In the genomic region with DNA sequence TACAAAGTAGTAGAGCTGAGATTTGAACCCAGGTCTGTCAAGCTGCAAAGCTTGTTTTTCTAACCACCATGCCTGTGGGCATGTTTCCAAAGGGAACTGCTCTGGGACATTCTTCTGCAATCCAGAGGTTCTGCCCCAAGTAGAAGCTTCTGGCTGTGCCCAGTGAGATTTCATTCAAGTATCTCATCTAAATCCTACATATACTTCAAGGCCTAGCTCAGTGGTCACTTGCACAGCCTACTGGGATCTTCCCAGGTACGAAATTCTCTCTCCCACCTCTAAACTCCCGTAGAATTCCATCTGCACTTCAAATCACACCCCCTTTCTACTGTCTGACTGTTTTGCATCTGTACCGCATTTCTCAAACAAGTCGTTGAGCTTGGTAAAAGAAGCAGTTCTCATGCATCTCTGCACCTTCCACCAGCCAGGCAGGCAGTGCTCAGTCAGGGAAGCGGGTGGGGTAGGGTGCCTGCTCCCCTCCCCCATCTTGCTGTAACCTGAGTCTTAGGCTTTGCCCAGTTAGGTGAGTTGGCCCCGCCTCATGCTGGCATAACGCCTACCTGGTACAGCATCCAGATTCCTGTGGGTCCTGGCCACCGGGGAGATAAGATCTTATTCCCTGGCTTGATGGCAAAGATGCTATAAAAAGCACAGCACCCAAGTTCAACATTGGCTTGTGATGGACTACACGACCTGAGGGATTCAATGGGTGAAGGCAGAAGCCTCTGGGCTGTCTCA, we compare ENCODE assay signal across 14 cellular contexts. TPM values are rescaled to one million over a fixed set of nuclear protein-coding genes. Genes with fewer than 3 reads are reported as not detected.
DNase-seq lines count a peak whose midpoint lies in the region; ATAC-seq lines count a peak whose summit lies in the region.
"Had no signal": no experiment of that assay in that cellular context is flagged by ENCODE, and none has a peak within 500 bp of the region (broad histone marks: within the 10 kb centered on the region; RNA-seq: fewer than 3 reads in every experiment).

No MANE protein-coding gene starts in this region.

- H3K9me3 ChIP-seq in iPS-15b (ENCODE audit: control insufficient read depth, insufficient read depth, low read length), result no peaks in the 10 kb centered on the region

- H3K4me1 ChIP-seq in iPS-15b (ENCODE audit: control insufficient read depth, insufficient read depth, low read length), result peaks cover 24% of the 10 kb centered on the region

- no peaks in the 10 kb centered on the region for H3K27me3 Mint-ChIP-seq in activated CD4-positive, alpha-beta T cell treated with anti-CD3 and anti-CD28 coated beads, Interleukin-2, amount 10 ng/mL, durations not matched to agents 7 days and 5 days
- H3K27me3 Mint-ChIP-seq: activated CD4-positive, alpha-beta memory T cell treated with anti-CD3 and anti-CD28 coated beads for 36 hours; effector memory CD8-positive, alpha-beta T cell had no signal

- peaks cover 49% of the 10 kb centered on the region for H3K4me1 Mint-ChIP-seq in stimulated activated effector memory CD8-positive, alpha-beta T cell treated with anti-CD3 and anti-CD28 coated beads, Interleukin-12 subunit alpha, Interleukin-12 subunit beta, amount 100 ng/mL, for 72 hours
- H3K4me1 Mint-ChIP-seq in activated CD4-positive, alpha-beta T cell treated with anti-CD3 and anti-CD28 coated beads, Interleukin-2, amount 10 ng/mL, durations not matched to agents 7 days and 5 days, result peaks cover 57% of the 10 kb centered on the region

- peaks cover 17% of the 10 kb centered on the region for H3K36me3 Mint-ChIP-seq in stimulated activated effector memory CD8-positive, alpha-beta T cell treated with anti-CD3 and anti-CD28 coated beads, Interleukin-12 subunit alpha, Interleukin-12 subunit beta, amount 100 ng/mL, for 72 hours
- H3K36me3 Mint-ChIP-seq in activated CD4-positive, alpha-beta T cell treated with anti-CD3 and anti-CD28 coated beads, Interleukin-2, amount 10 ng/mL, durations not matched to agents 7 days and 5 days (ENCODE audit: low read depth), result peaks cover 10% of the 10 kb centered on the region

- no peak for ATAC-seq in stimulated activated effector memory CD8-positive, alpha-beta T cell treated with anti-CD3 and anti-CD28 coated beads, Interleukin-12 subunit alpha, Interleukin-12 subunit beta, amount 100 ng/mL, for 72 hours
- no peak for ATAC-seq in HG03521 (IDR thresholded peaks at IDR 0.05; ENCODE audit: unreplicated experiment)
- no peak for ATAC-seq in activated CD4-positive, CD25-positive, alpha-beta regulatory T cell treated with anti-CD3 and anti-CD28 coated beads, Interleukin-2, amount 50 U/mL, for 24 hours
- ATAC-seq: effector memory CD8-positive, alpha-beta T cell had no signal

- no peaks in the 10 kb centered on the region for H3K36me3 ChIP-seq in iPS-15b (ENCODE audit: control insufficient read depth, insufficient read depth, low read length)

- H3K27ac Mint-ChIP-seq in stimulated activated effector memory CD8-positive, alpha-beta T cell treated with anti-CD3 and anti-CD28 coated beads, Interleukin-12 subunit alpha, Interleukin-12 subunit beta, amount 100 ng/mL, for 72 hours, result peak overlapping the region; percentile 56
- H3K27ac Mint-ChIP-seq in activated CD4-positive, alpha-beta T cell treated with anti-CD3 and anti-CD28 coated beads, Interleukin-2, amount 10 ng/mL, durations not matched to agents 7 days and 5 days, result no peak overlapping the region
- H3K27ac Mint-ChIP-seq: activated CD4-positive, alpha-beta memory T cell treated with anti-CD3 and anti-CD28 coated beads for 36 hours had no signal

- CTCF ChIA-PET in activated CD4-positive, alpha-beta T cell treated with anti-CD3 and anti-CD28 coated beads, Interleukin-2, amount 10 ng/mL, durations not matched to agents 7 days and 5 days (lab: Charles Lee), result interaction anchor here (1.0 to 9.0 kb wide), 4 partner anchors 11 to 47 kb away, joined by 3 to 76 read pairs (median 3); a partner anchor contains a TSS

- H3K4me3 ChIP-seq in iPS-15b (ENCODE audit: low read depth, low read length), result no peak overlapping the region
- H3K4me3 ChIP-seq: SK-N-MC had no signal

- H3K9me3 Mint-ChIP-seq in stimulated activated effector memory CD8-positive, alpha-beta T cell treated with anti-CD3 and anti-CD28 coated beads, Interleukin-12 subunit alpha, Interleukin-12 subunit beta, amount 100 ng/mL, for 72 hours, result no peaks in the 10 kb centered on the region
- no peaks in the 10 kb centered on the region for H3K9me3 Mint-ChIP-seq in activated CD4-positive, alpha-beta T cell treated with anti-CD3 and anti-CD28 coated beads, Interleukin-2, amount 10 ng/mL, durations not matched to agents 7 days and 5 days
- H3K9me3 Mint-ChIP-seq: activated CD4-positive, alpha-beta memory T cell treated with anti-CD3 and anti-CD28 coated beads for 36 hours; effector memory CD8-positive, alpha-beta T cell had no signal

- POLR2A ChIA-PET in activated CD4-positive, alpha-beta T cell treated with anti-CD3 and anti-CD28 coated beads, Interleukin-2, amount 10 ng/mL, durations not matched to agents 7 days and 5 days (lab: Charles Lee), result interaction anchor here (0.7 kb wide), 1 partner anchor 11 kb away, joined by 3 read pairs; no protein-coding TSS in a partner anchor

- no peak overlapping the region for H3K4me3 Mint-ChIP-seq in stimulated activated effector memory CD8-positive, alpha-beta T cell treated with anti-CD3 and anti-CD28 coated beads, Interleukin-12 subunit alpha, Interleukin-12 subunit beta, amount 100 ng/mL, for 72 hours
- H3K4me3 Mint-ChIP-seq in activated CD4-positive, alpha-beta T cell treated with anti-CD3 and anti-CD28 coated beads, Interleukin-2, amount 10 ng/mL, durations not matched to agents 7 days and 5 days, result no peak overlapping the region
- H3K4me3 Mint-ChIP-seq: activated CD4-positive, alpha-beta memory T cell treated with anti-CD3 and anti-CD28 coated beads for 36 hours; effector memory CD8-positive, alpha-beta T cell had no signal

- H3K27me3 ChIP-seq in iPS-15b (ENCODE audit: control insufficient read depth, insufficient read depth, low read length), result no peaks in the 10 kb centered on the region

- peak overlapping the region; percentile 6 for H3K9ac ChIP-seq in iPS-15b (ENCODE audit: low read depth, low read length)

- DNase-seq in NCI-H1417 (lab: John Stamatoyannopoulos, UW), result peak; percentile 27 to 61 (median 48)
- no peak for DNase-seq in NCI-H1417 treated with DMSO at 0.1 percent for 48 hours (lab: John Stamatoyannopoulos, UW)
- DNase-seq in NCI-H345 (lab: John Stamatoyannopoulos, UW), result peak; percentile 64
- no peak for DNase-seq in stimulated activated effector memory CD8-positive, alpha-beta T cell treated with anti-CD3 and anti-CD28 coated beads, Interleukin-12 subunit alpha, Interleukin-12 subunit beta, amount 100 ng/mL, for 72 hours (ENCODE audit: low spot score in 2 of 2)
- DNase-seq in activated CD4-positive, alpha-beta T cell treated with anti-CD3 and anti-CD28 coated beads, Interleukin-2, amount 10 ng/mL, durations not matched to agents 7 days and 5 days, result no peak
- DNase-seq: 8988T; activated CD4-positive, alpha-beta memory T cell treated with anti-CD3 and anti-CD28 coated beads for 36 hours; DND-41; effector memory CD8-positive, alpha-beta T cell; NCI-H226 had no signal

RNA-seq across cellular contexts. Expression of a gene that starts 13.5 kb away (rescaled TPM):
- 10 to 100 TPM; 24.8 to 32.4 TPM for total RNA-seq in activated CD4-positive, alpha-beta T cell treated with anti-CD3 and anti-CD28 coated beads, Interleukin-2, amount 10 ng/mL, durations not matched to agents 7 days and 5 days

Comparison
In these comparisons a context has a peak if more than half of its experiments do, and no peak if none do; other contexts are left out.
1. DNase-seq: peak in NCI-H1417 (3 of 3) and NCI-H345 (single experiment); none in NCI-H1417 treated with DMSO at 0.1 percent for 48 hours (single experiment), stimulated activated effector memory CD8-positive, alpha-beta T cell treated with anti-CD3 and anti-CD28 coated beads, Interleukin-12 subunit alpha, Interleukin-12 subunit beta, amount 100 ng/mL, for 72 hours (0 of 2) and activated CD4-positive, alpha-beta T cell treated with anti-CD3 and anti-CD28 coated beads, Interleukin-2, amount 10 ng/mL, durations not matched to agents 7 days and 5 days (single experiment).